ENCODE assay signal across 26 cellular contexts in the genomic region with DNA sequence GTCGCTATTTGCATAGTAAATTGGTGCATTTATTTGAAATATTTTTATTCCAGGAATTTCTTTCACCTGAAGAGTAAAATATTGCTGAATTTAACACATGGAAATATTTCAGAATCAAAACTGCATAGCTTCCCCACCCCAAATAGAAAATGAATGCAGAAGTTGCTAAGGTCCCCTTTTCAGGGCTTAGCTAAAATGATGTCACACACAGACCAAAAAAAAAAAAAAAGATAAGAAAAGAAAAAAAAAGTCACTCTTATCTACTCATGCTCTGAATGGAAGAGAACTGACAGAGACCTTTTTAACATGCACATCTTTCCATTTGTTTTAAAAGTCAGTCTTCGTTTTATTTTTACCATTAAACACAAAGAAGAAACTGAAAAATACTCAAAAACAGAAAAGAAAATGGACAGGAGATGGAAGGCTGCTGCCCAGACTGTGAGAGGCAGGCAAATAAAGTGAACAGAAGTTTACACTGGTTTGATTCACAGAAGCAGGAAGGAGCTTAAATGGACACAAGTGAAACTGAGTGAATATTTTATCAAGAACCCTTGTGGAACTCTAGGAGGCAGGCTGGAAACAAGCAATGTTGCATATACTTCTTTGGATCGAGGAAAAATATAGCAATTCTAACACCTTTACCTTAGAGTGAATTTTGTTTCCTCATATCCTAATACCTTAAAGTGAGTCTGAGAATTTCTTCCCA. TPM values are rescaled to one million over a fixed set of nuclear protein-coding genes. Genes with fewer than 3 reads are reported as not detected.
DNase-seq lines count a peak whose midpoint lies in the region; ATAC-seq, FAIRE-seq and TF ChIP-seq lines count a peak whose summit lies in the region.
"Had no signal": no experiment of that assay in that cellular context is flagged by ENCODE, and none has a peak within 500 bp of the region (broad histone marks: within the 10 kb centered on the region; RNA-seq: fewer than 3 reads in every experiment).

No MANE protein-coding gene starts in this region.

- CTCF ChIA-PET in A549 (lab: Yijun Ruan, JAX) = no interaction called here
- CTCF ChIA-PET in K562 (lab: Yijun Ruan, JAX; ENCODE audit: low intra/inter-chr PET ratio) = interaction anchor here (0.7 kb wide), 1 partner anchor 503 kb away, joined by 3 read pairs; no protein-coding TSS in a partner anchor

- H3K4me3 ChIP-seq in A549 (no peak overlapping the region), K562 (no peak overlapping the region), transverse colon (no peak overlapping the region), breast epithelium (no peak overlapping the region)
- H3K4me3 ChIP-seq: BLaER1, SK-N-MC, thoracic aorta, uterus had no signal

- ATAC-seq in A549 (0 out of 6 replicates have a peak, but pooled peaks have one; percentile 14 to 32), K562 (peak; percentile 59)
- ATAC-seq: activated naive CD8-positive, alpha-beta T cell treated with anti-CD3 and anti-CD28 coated beads, Interleukin-2, amount 50 U/mL, for 24 hours; activated T-cell treated with anti-CD3 and anti-CD28 coated beads, Interleukin-2, amount 50 U/mL, for 4 hours; left lobe of liver had no signal

- H3K27me3 ChIP-seq in K562 (ENCODE audit: control insufficient read depth in 2 of 2, insufficient read depth in 2 of 2, low read length in 2 of 2) (no peaks in the 10 kb centered on the region; a peak in 1 of 5 replicates), transverse colon (no peaks in the 10 kb centered on the region), breast epithelium (no peaks in the 10 kb centered on the region)
- H3K27me3 ChIP-seq: BLaER1 had no signal

- H3K9me1 ChIP-seq in K562 (ENCODE audit: control insufficient read depth, insufficient read depth, low read length) = peaks cover 3% of the 10 kb centered on the region

- 10% methylated on average over 3 of the region's 3 CpGs for WGBS in A549 (ENCODE audit: missing lambda C conversion rate)
- 17% methylated on average over 3 of the region's 3 CpGs for WGBS in K562 (ENCODE audit: insufficient coverage, low coverage, missing lambda C conversion rate)
- 68 to 69% methylated on average over 3 of the region's 3 CpGs for WGBS in transverse colon (ENCODE audit: low coverage in 1 of 2), 2 donors

- no peaks in the 10 kb centered on the region; the same call in 1 of the 2 replicates for H4K20me1 ChIP-seq in K562 (replicated peaks; ENCODE audit: control insufficient read depth, insufficient read depth, low read length)
- H4K20me1 ChIP-seq: BLaER1 had no signal

- no peaks in the 10 kb centered on the region for H3K79me2 ChIP-seq in K562 (ENCODE audit: control insufficient read depth, insufficient read depth, low read length)

- peak overlapping the region in 1 of 2 experiments; percentile 36; a peak in 2 of 4 replicates for H3K9ac ChIP-seq in K562 (ENCODE audit: insufficient read depth in 1 of 2, low read depth in 2 of 2, low read length in 2 of 2)
- H3K9ac ChIP-seq: BLaER1 had no signal

- H3K27ac ChIP-seq in A549 = no peak overlapping the region
- peak overlapping the region; percentile 51; the same call in 2 of the 3 replicates for H3K27ac ChIP-seq in K562 (ENCODE audit: extremely low read depth, low read depth, low read length)
- no peak overlapping the region for H3K27ac ChIP-seq in transverse colon
- no peak overlapping the region for H3K27ac ChIP-seq in breast epithelium
- H3K27ac ChIP-seq: BLaER1, SK-N-MC, thoracic aorta, uterus had no signal

- H3K9me3 ChIP-seq in A549 (no peaks in the 10 kb centered on the region), K562 (replicated peaks; ENCODE audit: control insufficient read depth, insufficient read depth, low read depth, low read length) (no peaks in the 10 kb centered on the region; the same call in 1 of the 2 replicates), transverse colon (no peaks in the 10 kb centered on the region), breast epithelium (no peaks in the 10 kb centered on the region)
- H3K9me3 ChIP-seq: BLaER1, thoracic aorta, uterus had no signal

- TF ChIP-seq EP300 in A549 (IDR thresholded peaks at IDR 0.05) (no peak), K562 (IDR thresholded peaks at IDR 0.05; ENCODE audit: low read length) (no peak), transverse colon (IDR thresholded peaks at IDR 0.05; ENCODE audit: low read depth) (no peak)

- TF ChIP-seq POLR2A in A549 (IDR thresholded peaks at IDR 0.05; ENCODE audit: low read length) (no peak), K562 (conservative IDR thresholded peaks at IDR 0.05) (peak; percentile 60), transverse colon (IDR thresholded peaks at IDR 0.05) (no peak), breast epithelium (IDR thresholded peaks at IDR 0.05) (no peak)

- H3K4me1 ChIP-seq in A549 = no peaks in the 10 kb centered on the region
- H3K4me1 ChIP-seq in K562 (replicated peaks in 1 of 2; ENCODE audit: control insufficient read depth in 2 of 2, insufficient read depth in 2 of 2, low read length in 2 of 2) = peaks cover 4 to 18% of the 10 kb centered on the region in 2 experiments; a peak in 4 of 5 replicates
- no peaks in the 10 kb centered on the region for H3K4me1 ChIP-seq in transverse colon
- H3K4me1 ChIP-seq in breast epithelium = no peaks in the 10 kb centered on the region
- H3K4me1 ChIP-seq: BLaER1, uterus had no signal

- TF ChIP-seq CTCF in A549 (IDR thresholded peaks at IDR 0.05) = no peak
- TF ChIP-seq CTCF in K562 (IDR thresholded peaks at IDR 0.05 in 2 of 3, conservative IDR thresholded peaks at IDR 0.05 in 1 of 3; ENCODE audit: insufficient read depth in 2 of 3, low read depth in 1 of 3, low read length in 3 of 3) = no peak
- no peak for TF ChIP-seq CTCF in transverse colon (IDR thresholded peaks at IDR 0.05)
- no peak for TF ChIP-seq CTCF in breast epithelium (IDR thresholded peaks at IDR 0.05)

- peak overlapping the region; percentile 12; the same call in 2 of the 3 replicates for H3K4me2 ChIP-seq in A549
- peak overlapping the region; percentile 71 for H3K4me2 ChIP-seq in K562 (ENCODE audit: insufficient read depth, low read length)
- H3K4me2 ChIP-seq: BLaER1 had no signal

- H2AFZ ChIP-seq in K562 (ENCODE audit: low read depth, low read length) = peak overlapping the region; percentile 82

- POLR2A ChIA-PET in A549 (lab: Yijun Ruan, JAX) = interaction anchor here (0.6 to 1.1 kb wide), 2 partner anchors 16 to 32 kb away, joined by 4 to 6 read pairs; partner anchors contain the start of gene PSMC2
- POLR2A ChIA-PET in K562 (lab: Yijun Ruan, JAX) = interaction anchor here (1.0 to 1.4 kb wide), 5 partner anchors 9 to 63 kb away, joined by 3 to 5 read pairs (median 4); partner anchors contain the start of gene PSMC2

- in situ Hi-C loops in K562 (cut with MboI) (no loop called here), transverse colon (cut with MboI; ENCODE audit: low pct_ligation_motif_present in 1 of 4, low pct_unique_long_range_greater_than_20kb in 1 of 4, low sequenced_read_pairs in 3 of 4) (no loop called here)

- no peak for DNase-seq in A549 (ENCODE audit: low read depth in 1 of 2, low spot score in 1 of 2)
- peak; percentile 7 for DNase-seq in HT1080 (ENCODE audit: low read depth)
- peak; percentile 77 for DNase-seq in OCI-M1 (lab: John Stamatoyannopoulos, UW)
- peak in 1 of 4 experiments; percentile 43 for DNase-seq in K562 (ENCODE audit: extremely low read depth in 1 of 4, low spot score in 3 of 4)
- DNase-seq in central memory CD4-positive, alpha-beta T cell = no peak
- DNase-seq in transverse colon = no peak
- no peak for DNase-seq in breast epithelium (ENCODE audit: low spot score in 2 of 2)
- no peak for DNase-seq in stimulated activated CD4-positive, alpha-beta T cell treated with anti-CD3 and anti-CD28 coated beads, Interleukin-4, amount 100 ng/mL, for 4 hours
- DNase-seq: activated B cell treated with CpG ODN at 0.5 μM for 24 hours; activated CD4-positive, alpha-beta T cell treated with anti-CD3 and anti-CD28 coated beads, Interleukin-2, amount 50 U/mL, for 1 hour; activated gamma-delta T cell treated with Interleukin-2 at 50 U/mL for 16 hours; activated naive CD8-positive, alpha-beta T cell treated with anti-CD3 and anti-CD28 coated beads, Interleukin-2, amount 50 U/mL, for 24 hours; activated T-cell treated with anti-CD3 and anti-CD28 coated beads, Interleukin-2, amount 50 U/mL, for 4 hours; DMS53; mesendoderm; NCI-H1694; NCI-H2171 treated with DMSO at 0.1 percent for 48 hours; NCI-H524; NK-92 treated with Interleukin-12 subunit alpha and Interleukin-12 subunit beta, amount 100 ng/mL, for 24 hours; nucleus accumbens; stimulated activated naive CD4-positive, alpha-beta T cell treated with Interleukin-2 at 50 U/mL for 16 hours; uterus had no signal

- no peak for TF ChIP-seq RAD21 in A549 (conservative IDR thresholded peaks at IDR 0.05 in 1 of 2, IDR thresholded peaks at IDR 0.05 in 1 of 2)
- TF ChIP-seq RAD21 in K562 (CRISPR knock-in tag; conservative IDR thresholded peaks at IDR 0.05 in 1 of 2, IDR thresholded peaks at IDR 0.05 in 1 of 2) = no peak

- FAIRE-seq in A549 (lab: Jason Lieb, UNC) (peak; percentile 23), K562 (lab: Jason Lieb, UNC) (no peak)

- intact Hi-C loops in K562 (cut with micrococcal nuclease) = no loop called here
- intact Hi-C loops in transverse colon (cut with DNase I; ENCODE audit: low total_unique reads) = no loop called here
- intact Hi-C loops in breast epithelium (cut with DNase I; ENCODE audit: low total_unique reads) = no loop called here

- no peaks in the 10 kb centered on the region; the same call in 2 of the 3 replicates for H3K36me3 ChIP-seq in K562 (ENCODE audit: control insufficient read depth, insufficient read depth, low read length)
- no peaks in the 10 kb centered on the region for H3K36me3 ChIP-seq in transverse colon
- no peaks in the 10 kb centered on the region for H3K36me3 ChIP-seq in breast epithelium
- H3K36me3 ChIP-seq: BLaER1, thoracic aorta, uterus had no signal

- no TSS peak for BruUV-seq in K562 (replicated peaks; lab: Mats Ljungman, UMichigan)

RNA-seq across cellular contexts. Expression of gene PSMC2, which starts 32.0 kb away (rescaled TPM):
- 211 and 287 TPM in 2 replicates for polyA plus RNA-seq in A549 (2011; rRNA removed)
- 125 and 144 TPM in 2 replicates for polyA plus RNA-seq in A549 (2012; cell fraction: cytosol; rRNA removed)
- polyA plus RNA-seq in A549 (2012; cell fraction: nucleus; rRNA removed) = 56.0 and 110 TPM in 2 replicates
- polyA plus RNA-seq in A549 (2017; fragmentation: RNase III; extraction: RNeasy Plus Mini Kit Qiagen cat#74134 plus additional on column Dnase treatment) = 246 to 259 TPM (median 252 TPM) in 3 replicates
- polyA minus RNA-seq in A549 (2011; rRNA and poly(A)+ RNA removed) = 75.2 and 77.0 TPM in 2 replicates
- 211 and 237 TPM in 2 replicates for total RNA-seq in HT1080 (2014; rRNA removed; shearing (Covaris generic))
- polyA plus RNA-seq in HT1080 (2015; cell fraction: cytosol; rRNA removed) = 155 and 163 TPM in 2 replicates
- 199 and 235 TPM in 2 replicates for polyA plus RNA-seq in HT1080 (2015; cell fraction: nucleus; rRNA removed)
- 67.8 and 126 TPM in 2 replicates for total RNA-seq in K562 (2011; cell fraction: chromatin; rRNA removed; ENCODE audit: low replicate concordance)
- 33.0 and 45.1 TPM in 2 replicates for total RNA-seq in K562 (2011; cell fraction: nucleolus; rRNA removed)
- total RNA-seq in K562 (2011; cell fraction: nucleoplasm; rRNA removed) = 84.2 and 96.5 TPM in 2 replicates
- 300 and 362 TPM in 2 replicates for total RNA-seq in K562 (2014; rRNA removed)
- total RNA-seq in K562 (2014; rRNA removed; fragmentation: Illumina TruSeq; extraction: Trizol) = 511 and 556 TPM in 2 replicates
- 468 and 484 TPM in 2 replicates for total RNA-seq in K562 (2015; rRNA removed; fragmentation: Illumina TruSeq; extraction: Trizol)
- total RNA-seq in K562 (2021) = 316 and 323 TPM in 2 replicates
- polyA plus RNA-seq in K562 (2011; rRNA removed) = 247 and 465 TPM in 2 replicates
- 128 and 155 TPM in 2 replicates for polyA plus RNA-seq in K562 (2011; cell fraction: cytosol; rRNA removed)
- 85.4 and 98.2 TPM in 2 replicates for polyA plus RNA-seq in K562 (2011; cell fraction: nucleus; rRNA removed)
- 290 and 472 TPM in 2 replicates for polyA plus RNA-seq in K562 (2012)
- 509 and 567 TPM in 2 replicates for polyA plus RNA-seq in K562 (2014; fragmentation: Illumina TruSeq; extraction: Trizol)
- polyA plus RNA-seq in K562 (2014; fragmentation: Nextera tagmentation; extraction: Ambion mirVana) = 1,000 to 10,000 TPM in 1 of 2 experiments, 100 to 1,000 TPM in 1; 861 to 1,105 TPM
- 383 and 534 TPM in 2 replicates for polyA plus RNA-seq in K562 (2014; rRNA removed)
- polyA minus RNA-seq in K562 (2011; rRNA and poly(A)+ RNA removed) = 274 and 443 TPM in 2 replicates
- 58.8 and 124 TPM in 2 replicates for polyA minus RNA-seq in K562 (2011; cell fraction: cytosol; rRNA and poly(A)+ RNA removed)
- 18.4 and 35.9 TPM in 2 replicates for polyA minus RNA-seq in K562 (2011; cell fraction: nucleus; rRNA and poly(A)+ RNA removed)
- 10 to 100 TPM in 3 of 4 donors, 1 to 10 TPM in 1; 5.2 to 88.6 (median 55.7) TPM for total RNA-seq in transverse colon
- total RNA-seq in breast epithelium = 100 to 1,000 TPM in 1 of 3 donors, 10 to 100 TPM in 2; 87.5 to 114 (median 93.7) TPM

RNA-seq across cellular contexts. Expression of gene DNAJC2, which starts 34.9 kb away (rescaled TPM):
- 36.8 and 63.3 TPM in 2 replicates for polyA plus RNA-seq in A549 (2011; rRNA removed)
- 17.7 and 18.6 TPM in 2 replicates for polyA plus RNA-seq in A549 (2012; cell fraction: cytosol; rRNA removed)
- 25.0 and 32.0 TPM in 2 replicates for polyA plus RNA-seq in A549 (2012; cell fraction: nucleus; rRNA removed)
- 46.5 to 55.8 TPM (median 48.8 TPM) in 3 replicates for polyA plus RNA-seq in A549 (2017; fragmentation: RNase III; extraction: RNeasy Plus Mini Kit Qiagen cat#74134 plus additional on column Dnase treatment)
- polyA minus RNA-seq in A549 (2011; rRNA and poly(A)+ RNA removed) = 4.9 and 6.8 TPM in 2 replicates
- 29.0 and 31.0 TPM in 2 replicates for total RNA-seq in HT1080 (2014; rRNA removed; shearing (Covaris generic))
- 32.2 and 38.1 TPM in 2 replicates for polyA plus RNA-seq in HT1080 (2015; cell fraction: cytosol; rRNA removed)
- 61.5 and 65.1 TPM in 2 replicates for polyA plus RNA-seq in HT1080 (2015; cell fraction: nucleus; rRNA removed)
- total RNA-seq in K562 (2011; cell fraction: chromatin; rRNA removed; ENCODE audit: low replicate concordance) = 55.1 and 197 TPM in 2 replicates
- total RNA-seq in K562 (2011; cell fraction: nucleolus; rRNA removed) = 30.4 and 35.0 TPM in 2 replicates
- total RNA-seq in K562 (2011; cell fraction: nucleoplasm; rRNA removed) = 55.2 and 90.0 TPM in 2 replicates
- 62.5 and 64.6 TPM in 2 replicates for total RNA-seq in K562 (2014; rRNA removed)
- total RNA-seq in K562 (2014; rRNA removed; fragmentation: Illumina TruSeq; extraction: Trizol) = 134 and 141 TPM in 2 replicates
- 142 and 152 TPM in 2 replicates for total RNA-seq in K562 (2015; rRNA removed; fragmentation: Illumina TruSeq; extraction: Trizol)
- 82.9 and 92.1 TPM in 2 replicates for total RNA-seq in K562 (2021)
- 65.2 and 86.9 TPM in 2 replicates for polyA plus RNA-seq in K562 (2011; rRNA removed)
- 11.7 and 12.3 TPM in 2 replicates for polyA plus RNA-seq in K562 (2011; cell fraction: cytosol; rRNA removed)
- polyA plus RNA-seq in K562 (2011; cell fraction: nucleus; rRNA removed) = 93.5 and 113 TPM in 2 replicates
- 49.1 and 68.8 TPM in 2 replicates for polyA plus RNA-seq in K562 (2012)
- 121 and 157 TPM in 2 replicates for polyA plus RNA-seq in K562 (2014; fragmentation: Illumina TruSeq; extraction: Trizol)
- 10 to 100 TPM; 40.2 to 40.4 TPM for polyA plus RNA-seq in K562 (2014; fragmentation: Nextera tagmentation; extraction: Ambion mirVana)
- polyA plus RNA-seq in K562 (2014; rRNA removed) = 97.3 and 118 TPM in 2 replicates
- 52.3 and 65.5 TPM in 2 replicates for polyA minus RNA-seq in K562 (2011; rRNA and poly(A)+ RNA removed)
- polyA minus RNA-seq in K562 (2011; cell fraction: cytosol; rRNA and poly(A)+ RNA removed) = 13.1 and 15.6 TPM in 2 replicates
- polyA minus RNA-seq in K562 (2011; cell fraction: nucleus; rRNA and poly(A)+ RNA removed) = 42.9 and 53.8 TPM in 2 replicates
- total RNA-seq in transverse colon = 10 to 100 TPM; 16.4 to 48.6 (median 27.7) TPM
- 10 to 100 TPM; 12.8 to 26.1 (median 21.3) TPM for total RNA-seq in breast epithelium

Comparison
In these comparisons a context has a peak if more than half of its experiments do, and no peak if none do; other contexts are left out.
1. DNase-seq: peak in HT1080 (single experiment) and OCI-M1 (single experiment); none in A549 (0 of 2), central memory CD4-positive, alpha-beta T cell (single experiment), transverse colon (single experiment), breast epithelium (0 of 2) and stimulated activated CD4-positive, alpha-beta T cell treated with anti-CD3 and anti-CD28 coated beads, Interleukin-4, amount 100 ng/mL, for 4 hours (0 of 2).
2. Of the 35 proteins assayed by ChIP-seq in both K562 and A549: peak only in K562: POLR2A and RNF2; only in A549: none; in both: none; in neither: 33.